In genomic region chr16:50744911-50745310, GRCh38 we compare ENCODE assay signal across 14 cellular contexts. TPM values are rescaled to one million over a fixed set of nuclear protein-coding genes. Genes with fewer than 3 reads are reported as not detected.
DNase-seq lines count a peak whose midpoint lies in the region; ATAC-seq, FAIRE-seq and TF ChIP-seq lines count a peak whose summit lies in the region.
"Had no signal": no experiment of that assay in that cellular context is flagged by ENCODE, and none has a peak within 500 bp of the region (broad histone marks: within the 10 kb centered on the region; RNA-seq: fewer than 3 reads in every experiment).

No MANE protein-coding gene starts in this region.

- POLR2A ChIA-PET in CD4-positive, alpha-beta memory T cell (lab: Charles Lee; ENCODE audit: partially characterized antibody) = interaction anchor here (0.7 to 14.4 kb wide), 19 partner anchors 19 to 720 kb away, joined by 3 to 478 read pairs (median 6); partner anchors contain the start of genes CNEP1R1 and SNX20
- POLR2A ChIA-PET in naive thymus-derived CD4-positive, alpha-beta T cell (lab: Charles Lee) = interaction anchor here (0.6 to 6.1 kb wide), 21 partner anchors 9 to 511 kb away, joined by 3 to 53 read pairs (median 4); partner anchors contain the start of gene SNX20

- H3K9me3 ChIP-seq in CD4-positive, alpha-beta memory T cell (ENCODE audit: control insufficient read depth in 1 of 2, low read length in 2 of 2) = no peaks in the 10 kb centered on the region
- H3K9me3 ChIP-seq in astrocyte (ENCODE audit: insufficient read depth, low read depth, low read length) (no peaks in the 10 kb centered on the region), WERI-Rb-1 (ENCODE audit: severe bottlenecking) (no peaks in the 10 kb centered on the region)
- H3K9me3 ChIP-seq in naive thymus-derived CD4-positive, alpha-beta T cell (ENCODE audit: control insufficient read depth in 2 of 3, low read length in 3 of 3) = no peaks in the 10 kb centered on the region
- H3K9me3 ChIP-seq: tibial nerve had no signal

- H3K4me3 ChIP-seq in CD4-positive, alpha-beta memory T cell (ENCODE audit: low read length in 2 of 2) = peak overlapping the region; percentile 71 to 72
- peak overlapping the region; percentile 8 for H3K4me3 ChIP-seq in astrocyte (ENCODE audit: insufficient read depth, low read depth, low read length)
- H3K4me3 ChIP-seq in naive thymus-derived CD4-positive, alpha-beta T cell (ENCODE audit: low read length) = peak overlapping the region; percentile 59
- H3K4me3 ChIP-seq in coronary artery = no peak overlapping the region
- H3K4me3 ChIP-seq in WERI-Rb-1 (ENCODE audit: low read depth, low read length) = no peak overlapping the region
- H3K4me3 ChIP-seq: hepatocyte, K562, tibial nerve had no signal

- peaks cover 4% of the 10 kb centered on the region for H3K36me3 ChIP-seq in CD4-positive, alpha-beta memory T cell (ENCODE audit: insufficient read depth, low read length)
- peaks cover 7% of the 10 kb centered on the region for H3K36me3 ChIP-seq in astrocyte (ENCODE audit: insufficient read depth, low read length)
- peaks cover 0 to 4% (median 0%) of the 10 kb centered on the region in 3 experiments for H3K36me3 ChIP-seq in naive thymus-derived CD4-positive, alpha-beta T cell (ENCODE audit: control insufficient read depth in 2 of 3, insufficient read depth in 3 of 3, low read length in 3 of 3)
- peaks cover 3% of the 10 kb centered on the region for H3K36me3 ChIP-seq in WERI-Rb-1

- H3K36me3 Mint-ChIP-seq in CD4-positive, alpha-beta memory T cell = peaks cover 29 to 54% of the 10 kb centered on the region in 2 donors
- H3K36me3 Mint-ChIP-seq in IgD-negative memory B cell (no peaks in the 10 kb centered on the region), astrocyte (ENCODE audit: low read depth, unreplicated experiment) (no peaks in the 10 kb centered on the region)
- H3K36me3 Mint-ChIP-seq in naive thymus-derived CD4-positive, alpha-beta T cell = peaks cover 15 to 50% (median 22%) of the 10 kb centered on the region in 5 donors

- H4K20me1 ChIP-seq in astrocyte (ENCODE audit: insufficient read depth, low read length) = no peaks in the 10 kb centered on the region

- no peaks in the 10 kb centered on the region for H3K27me3 Mint-ChIP-seq in CD4-positive, alpha-beta memory T cell
- H3K27me3 Mint-ChIP-seq in IgD-negative memory B cell (no peaks in the 10 kb centered on the region), astrocyte (ENCODE audit: low read depth, unreplicated experiment) (no peaks in the 10 kb centered on the region)
- no peaks in the 10 kb centered on the region for H3K27me3 Mint-ChIP-seq in naive thymus-derived CD4-positive, alpha-beta T cell

- H3K4me3 Mint-ChIP-seq in CD4-positive, alpha-beta memory T cell = peak overlapping the region; percentile 86 to 99 (median 98)
- H3K4me3 Mint-ChIP-seq in IgD-negative memory B cell (peak overlapping the region; percentile 88 to 98 (median 94)), astrocyte (ENCODE audit: unreplicated experiment) (no peak overlapping the region)
- H3K4me3 Mint-ChIP-seq in naive thymus-derived CD4-positive, alpha-beta T cell = peak overlapping the region; percentile 84 to 100 (median 96)

- peak overlapping the region; percentile 11 for H3K4me2 ChIP-seq in astrocyte (ENCODE audit: low read length)
- H3K4me2 ChIP-seq: hepatocyte had no signal

- H3K27ac ChIP-seq in CD4-positive, alpha-beta memory T cell (ENCODE audit: low read depth, low read length) = peak overlapping the region; percentile 100
- H3K27ac ChIP-seq in astrocyte (ENCODE audit: low read depth, low read length) = peak overlapping the region; percentile 16
- H3K27ac ChIP-seq in naive thymus-derived CD4-positive, alpha-beta T cell (ENCODE audit: low read depth, low read length) = peak overlapping the region; percentile 100
- no peak overlapping the region for H3K27ac ChIP-seq in coronary artery
- no peak overlapping the region for H3K27ac ChIP-seq in WERI-Rb-1
- H3K27ac ChIP-seq: hepatocyte had no signal

- peak; percentile 9 for FAIRE-seq in astrocyte (lab: Jason Lieb, UNC)
- FAIRE-seq: colon, D721Med, K562 had no signal

- peaks cover 65% of the 10 kb centered on the region for H3K4me1 ChIP-seq in CD4-positive, alpha-beta memory T cell (ENCODE audit: insufficient read depth, low read length)
- H3K4me1 ChIP-seq in astrocyte (ENCODE audit: insufficient read depth, low read length) = peaks cover 13% of the 10 kb centered on the region
- peaks cover 26 to 55% of the 10 kb centered on the region in 2 donors for H3K4me1 ChIP-seq in naive thymus-derived CD4-positive, alpha-beta T cell (ENCODE audit: control insufficient read depth in 2 of 2, insufficient read depth in 2 of 2, low read length in 2 of 2)

- H3K79me2 ChIP-seq in astrocyte (ENCODE audit: insufficient read depth, low read length) = peaks cover 2% of the 10 kb centered on the region
- H3K79me2 ChIP-seq: hepatocyte had no signal

- H3K9ac ChIP-seq in astrocyte (ENCODE audit: low read length) = no peak overlapping the region

- CTCF ChIA-PET in CD4-positive, alpha-beta memory T cell (lab: Charles Lee; ENCODE audit: partially characterized antibody) = interaction anchor here (0.9 to 10.1 kb wide), 17 partner anchors 9 to 418 kb away, joined by 3 to 242 read pairs (median 5); partner anchors contain the start of gene SNX20
- CTCF ChIA-PET in naive thymus-derived CD4-positive, alpha-beta T cell (lab: Charles Lee) = interaction anchor here (0.7 to 12.1 kb wide), 7 partner anchors 9 to 342 kb away, joined by 3 to 225 read pairs (median 5); partner anchors contain the start of gene SNX20

- intact Hi-C loops in CD4-positive, alpha-beta memory T cell (cut with micrococcal nuclease) = loop anchor here (5.0 kb wide), 3 partner anchors 37 to 718 kb away; partner anchors contain the start of genes CNEP1R1 and HEATR3
- intact Hi-C loops in naive thymus-derived CD4-positive, alpha-beta T cell (cut with micrococcal nuclease) = loop anchor here (5.0 kb wide), 4 partner anchors 37 to 718 kb away; partner anchors contain the start of genes ADCY7 (in 1 of the 2), CNEP1R1 (in 1 of the 2) and HEATR3 (in 1 of the 2)

- H2AFZ ChIP-seq in astrocyte (ENCODE audit: low read depth, low read length) = no peak overlapping the region
- H2AFZ ChIP-seq: hepatocyte had no signal

- H3K9me3 Mint-ChIP-seq in CD4-positive, alpha-beta memory T cell = peaks cover 0 to 2% (median 0%) of the 10 kb centered on the region in 8 donors
- H3K9me3 Mint-ChIP-seq in IgD-negative memory B cell = no peaks in the 10 kb centered on the region
- H3K9me3 Mint-ChIP-seq in astrocyte (ENCODE audit: unreplicated experiment) = no peaks in the 10 kb centered on the region
- H3K9me3 Mint-ChIP-seq in naive thymus-derived CD4-positive, alpha-beta T cell = no peaks in the 10 kb centered on the region

- H3K4me1 Mint-ChIP-seq in CD4-positive, alpha-beta memory T cell = peaks cover 38 to 78% (median 54%) of the 10 kb centered on the region in 4 donors
- peaks cover 40 to 50% (median 48%) of the 10 kb centered on the region in 3 donors for H3K4me1 Mint-ChIP-seq in IgD-negative memory B cell
- peaks cover 27% of the 10 kb centered on the region for H3K4me1 Mint-ChIP-seq in astrocyte (ENCODE audit: low read depth, unreplicated experiment)
- peaks cover 38 to 70% (median 62%) of the 10 kb centered on the region in 7 donors for H3K4me1 Mint-ChIP-seq in naive thymus-derived CD4-positive, alpha-beta T cell

- TF ChIP-seq CTCF in astrocyte (IDR thresholded peaks at IDR 0.05; ENCODE audit: insufficient read depth, low read depth, low read length) (no peak), coronary artery (IDR thresholded peaks at IDR 0.05) (no peak), WERI-Rb-1 (IDR thresholded peaks at IDR 0.05; ENCODE audit: low read depth, low read length) (no peak)

- peak overlapping the region; percentile 84 to 99 (median 99) for H3K27ac Mint-ChIP-seq in CD4-positive, alpha-beta memory T cell
- H3K27ac Mint-ChIP-seq in IgD-negative memory B cell (peak overlapping the region; percentile 83 to 98 (median 97)), astrocyte (ENCODE audit: unreplicated experiment) (no peak overlapping the region)
- H3K27ac Mint-ChIP-seq in naive thymus-derived CD4-positive, alpha-beta T cell = peak overlapping the region; percentile 51 to 99 (median 96)

- no peak for ATAC-seq in naive thymus-derived CD4-positive, alpha-beta T cell
- ATAC-seq: K562 had no signal

- no peak for DNase-seq in CD4-positive, alpha-beta memory T cell
- DNase-seq in astrocyte (ENCODE audit: low read depth) = no peak
- DNase-seq in naive thymus-derived CD4-positive, alpha-beta T cell = no peak
- no peak for DNase-seq in NCI-H2196 treated with DMSO at 0.1 percent for 48 hours (lab: John Stamatoyannopoulos, UW; ENCODE audit: unreplicated experiment)
- DNase-seq in coronary artery (ENCODE audit: low spot score) = no peak
- DNase-seq in WERI-Rb-1 = no peak
- DNase-seq in Ammon's horn (ENCODE audit: low spot score) = no peak

- no peaks in the 10 kb centered on the region for H3K27me3 ChIP-seq in CD4-positive, alpha-beta memory T cell (ENCODE audit: insufficient read depth, low read length)
- H3K27me3 ChIP-seq in astrocyte (ENCODE audit: insufficient read depth, low read length) (no peaks in the 10 kb centered on the region), WERI-Rb-1 (ENCODE audit: insufficient read depth, low read depth, severe bottlenecking) (peaks cover 2% of the 10 kb centered on the region)
- H3K27me3 ChIP-seq in naive thymus-derived CD4-positive, alpha-beta T cell (ENCODE audit: control insufficient read depth in 2 of 2, insufficient read depth in 2 of 2, low read length in 2 of 2) = no peaks in the 10 kb centered on the region
- H3K27me3 ChIP-seq: hepatocyte, tibial nerve had no signal

RNA-seq across cellular contexts. Expression of gene CYLD, which starts 3.0 kb away (rescaled TPM):
- total RNA-seq in CD4-positive, alpha-beta memory T cell = 100 to 1,000 TPM; 294 to 299 TPM
- 100 to 1,000 TPM; 206 to 255 TPM for polyA plus RNA-seq in CD4-positive, alpha-beta memory T cell
- 78.2 TPM for polyA plus RNA-seq in IgD-negative memory B cell
- total RNA-seq in astrocyte = 34.2 and 36.1 TPM in 2 replicates
- 100 to 1,000 TPM; 259 to 393 (median 336) TPM for total RNA-seq in naive thymus-derived CD4-positive, alpha-beta T cell
- 100 to 1,000 TPM; 170 to 224 TPM for polyA plus RNA-seq in naive thymus-derived CD4-positive, alpha-beta T cell

RNA-seq across cellular contexts. Expression of gene NOD2, which starts 51.5 kb away (rescaled TPM):
- 10 to 100 TPM in 1 of 2 experiments, 1 to 10 TPM in 1; 9.8 to 10.9 TPM for total RNA-seq in CD4-positive, alpha-beta memory T cell
- 1 to 10 TPM; 2.2 to 3.7 TPM for polyA plus RNA-seq in CD4-positive, alpha-beta memory T cell
- polyA plus RNA-seq in IgD-negative memory B cell = 0.86 TPM
- not detected in 2 replicates for total RNA-seq in astrocyte
- 10 to 100 TPM in 2 of 5 experiments, 1 to 10 TPM in 1, under 1 TPM in 2; 0.49 to 40.5 (median 4.8) TPM for total RNA-seq in naive thymus-derived CD4-positive, alpha-beta T cell
- under 1 TPM; 0.06 TPM for polyA plus RNA-seq in naive thymus-derived CD4-positive, alpha-beta T cell
- total RNA-seq: SK-MEL-5 had no signal
- polyA plus RNA-seq: hepatocyte, K562 had no signal

Comparison
In these comparisons a context has a peak if more than half of its experiments do, and no peak if none do; other contexts are left out.
1. H3K27ac ChIP-seq: peak in CD4-positive, alpha-beta memory T cell (single experiment), astrocyte (single experiment) and naive thymus-derived CD4-positive, alpha-beta T cell (single experiment); none in coronary artery (0 of 2) and WERI-Rb-1 (single experiment).
2. H3K4me3 ChIP-seq: peak in CD4-positive, alpha-beta memory T cell (2 of 2), astrocyte (single experiment) and naive thymus-derived CD4-positive, alpha-beta T cell (single experiment); none in coronary artery (single experiment) and WERI-Rb-1 (single experiment).